1 cellular context compared by ENCODE assay signal in genomic region chr9:124511891-124512805, GRCh38.
A peak's percentile ranks its signal among the peaks of the same experiment; 100 is the strongest.
TF ChIP-seq lines count a peak whose summit lies in the region.

No MANE protein-coding gene starts in this region.

TF ChIP-seq in K562, 482 proteins besides CTCF, POLR2A, EP300 and RAD21 (continues in another document):
- TF ChIP-seq SMARCA5 (IDR thresholded peaks at IDR 0.05) = peak; percentile 61
- peak; percentile 36 for TF ChIP-seq ASH1L (IDR thresholded peaks at IDR 0.05; ENCODE audit: borderline replicate concordance, low read depth, partially characterized antibody)
- peak; percentile 59; the same call in 1 of the 2 replicates for TF ChIP-seq GATAD2A (IDR thresholded peaks at IDR 0.05)
- TF ChIP-seq ZBTB7A (IDR thresholded peaks at IDR 0.05; ENCODE audit: borderline replicate concordance, control insufficient read depth, low read depth, low read length) = peak; percentile 88; the same call in 1 of the 2 replicates
- TF ChIP-seq CBFA2T2 (conservative IDR thresholded peaks at IDR 0.05) = peak; percentile 67
- TF ChIP-seq ZFP36 (IDR thresholded peaks at IDR 0.05; ENCODE audit: low read depth, low read length, partially characterized antibody) = no peak
- TF ChIP-seq ZBTB1 (CRISPR knock-in tag; IDR thresholded peaks at IDR 0.05; ENCODE audit: borderline replicate concordance, low read depth) = 0 out of 2 replicates have a peak, but pooled peaks have one; percentile 14
- TF ChIP-seq PHB (CRISPR knock-in tag; IDR thresholded peaks at IDR 0.05) = no peak
- peak in 1 of 2 experiments; percentile 59; a peak in 1 of 4 replicates for TF ChIP-seq MLLT1 (IDR thresholded peaks at IDR 0.05)
- 0 out of 2 replicates have a peak, but pooled peaks have one; percentile 31 for TF ChIP-seq THRAP3 (IDR thresholded peaks at IDR 0.05; ENCODE audit: borderline replicate concordance)
- peak; percentile 44; the same call in 1 of the 2 replicates for TF ChIP-seq HBP1 (CRISPR knock-in tag; IDR thresholded peaks at IDR 0.05)
- peak; percentile 36 for TF ChIP-seq PRDM10 (IDR thresholded peaks at IDR 0.05; ENCODE audit: partially characterized antibody)
- TF ChIP-seq HOXB6 (CRISPR knock-in tag; IDR thresholded peaks at IDR 0.05; ENCODE audit: borderline replicate concordance) = no peak
- TF ChIP-seq CREM (IDR thresholded peaks at IDR 0.05; ENCODE audit: low read depth) = peak; percentile 22; the same call in 1 of the 2 replicates
- TF ChIP-seq POU5F1 (IDR thresholded peaks at IDR 0.05; ENCODE audit: borderline replicate concordance, low read depth, low read length, partially characterized antibody) = no peak
- TF ChIP-seq ZNF512 (tag; IDR thresholded peaks at IDR 0.05) = peak; percentile 45; the same call in 1 of the 2 replicates
- no peak for TF ChIP-seq E2F3 (CRISPR knock-in tag; IDR thresholded peaks at IDR 0.05)
- no peak for TF ChIP-seq ARHGAP35 (IDR thresholded peaks at IDR 0.05; ENCODE audit: partially characterized antibody)
- TF ChIP-seq SPI1 (IDR thresholded peaks at IDR 0.05; ENCODE audit: borderline replicate concordance, low read depth, low read length) = 0 out of 2 replicates have a peak, but pooled peaks have one; percentile 12
- no peak for TF ChIP-seq NEUROD1 (IDR thresholded peaks at IDR 0.05; ENCODE audit: borderline replicate concordance, low read depth, low read length, partially characterized antibody)
- TF ChIP-seq SRSF9 (IDR thresholded peaks at IDR 0.05; ENCODE audit: borderline replicate concordance, low read depth, low read length) = no peak
- TF ChIP-seq CBFB (CRISPR knock-in tag; IDR thresholded peaks at IDR 0.05) = no peak
- TF ChIP-seq, protein P1, sequence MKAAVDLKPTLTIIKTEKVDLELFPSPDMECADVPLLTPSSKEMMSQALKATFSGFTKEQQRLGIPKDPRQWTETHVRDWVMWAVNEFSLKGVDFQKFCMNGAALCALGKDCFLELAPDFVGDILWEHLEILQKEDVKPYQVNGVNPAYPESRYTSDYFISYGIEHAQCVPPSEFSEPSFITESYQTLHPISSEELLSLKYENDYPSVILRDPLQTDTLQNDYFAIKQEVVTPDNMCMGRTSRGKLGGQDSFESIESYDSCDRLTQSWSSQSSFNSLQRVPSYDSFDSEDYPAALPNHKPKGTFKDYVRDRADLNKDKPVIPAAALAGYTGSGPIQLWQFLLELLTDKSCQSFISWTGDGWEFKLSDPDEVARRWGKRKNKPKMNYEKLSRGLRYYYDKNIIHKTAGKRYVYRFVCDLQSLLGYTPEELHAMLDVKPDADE (conservative IDR thresholded peaks at IDR 0.05; ENCODE audit: control insufficient read depth, low read depth, low read length) = 0 out of 2 replicates have a peak, but pooled peaks have one; percentile 52
- TF ChIP-seq ZBTB26 (CRISPR knock-in tag; IDR thresholded peaks at IDR 0.05) = 0 out of 2 replicates have a peak, but pooled peaks have one; percentile 33
- TF ChIP-seq, protein P2, sequence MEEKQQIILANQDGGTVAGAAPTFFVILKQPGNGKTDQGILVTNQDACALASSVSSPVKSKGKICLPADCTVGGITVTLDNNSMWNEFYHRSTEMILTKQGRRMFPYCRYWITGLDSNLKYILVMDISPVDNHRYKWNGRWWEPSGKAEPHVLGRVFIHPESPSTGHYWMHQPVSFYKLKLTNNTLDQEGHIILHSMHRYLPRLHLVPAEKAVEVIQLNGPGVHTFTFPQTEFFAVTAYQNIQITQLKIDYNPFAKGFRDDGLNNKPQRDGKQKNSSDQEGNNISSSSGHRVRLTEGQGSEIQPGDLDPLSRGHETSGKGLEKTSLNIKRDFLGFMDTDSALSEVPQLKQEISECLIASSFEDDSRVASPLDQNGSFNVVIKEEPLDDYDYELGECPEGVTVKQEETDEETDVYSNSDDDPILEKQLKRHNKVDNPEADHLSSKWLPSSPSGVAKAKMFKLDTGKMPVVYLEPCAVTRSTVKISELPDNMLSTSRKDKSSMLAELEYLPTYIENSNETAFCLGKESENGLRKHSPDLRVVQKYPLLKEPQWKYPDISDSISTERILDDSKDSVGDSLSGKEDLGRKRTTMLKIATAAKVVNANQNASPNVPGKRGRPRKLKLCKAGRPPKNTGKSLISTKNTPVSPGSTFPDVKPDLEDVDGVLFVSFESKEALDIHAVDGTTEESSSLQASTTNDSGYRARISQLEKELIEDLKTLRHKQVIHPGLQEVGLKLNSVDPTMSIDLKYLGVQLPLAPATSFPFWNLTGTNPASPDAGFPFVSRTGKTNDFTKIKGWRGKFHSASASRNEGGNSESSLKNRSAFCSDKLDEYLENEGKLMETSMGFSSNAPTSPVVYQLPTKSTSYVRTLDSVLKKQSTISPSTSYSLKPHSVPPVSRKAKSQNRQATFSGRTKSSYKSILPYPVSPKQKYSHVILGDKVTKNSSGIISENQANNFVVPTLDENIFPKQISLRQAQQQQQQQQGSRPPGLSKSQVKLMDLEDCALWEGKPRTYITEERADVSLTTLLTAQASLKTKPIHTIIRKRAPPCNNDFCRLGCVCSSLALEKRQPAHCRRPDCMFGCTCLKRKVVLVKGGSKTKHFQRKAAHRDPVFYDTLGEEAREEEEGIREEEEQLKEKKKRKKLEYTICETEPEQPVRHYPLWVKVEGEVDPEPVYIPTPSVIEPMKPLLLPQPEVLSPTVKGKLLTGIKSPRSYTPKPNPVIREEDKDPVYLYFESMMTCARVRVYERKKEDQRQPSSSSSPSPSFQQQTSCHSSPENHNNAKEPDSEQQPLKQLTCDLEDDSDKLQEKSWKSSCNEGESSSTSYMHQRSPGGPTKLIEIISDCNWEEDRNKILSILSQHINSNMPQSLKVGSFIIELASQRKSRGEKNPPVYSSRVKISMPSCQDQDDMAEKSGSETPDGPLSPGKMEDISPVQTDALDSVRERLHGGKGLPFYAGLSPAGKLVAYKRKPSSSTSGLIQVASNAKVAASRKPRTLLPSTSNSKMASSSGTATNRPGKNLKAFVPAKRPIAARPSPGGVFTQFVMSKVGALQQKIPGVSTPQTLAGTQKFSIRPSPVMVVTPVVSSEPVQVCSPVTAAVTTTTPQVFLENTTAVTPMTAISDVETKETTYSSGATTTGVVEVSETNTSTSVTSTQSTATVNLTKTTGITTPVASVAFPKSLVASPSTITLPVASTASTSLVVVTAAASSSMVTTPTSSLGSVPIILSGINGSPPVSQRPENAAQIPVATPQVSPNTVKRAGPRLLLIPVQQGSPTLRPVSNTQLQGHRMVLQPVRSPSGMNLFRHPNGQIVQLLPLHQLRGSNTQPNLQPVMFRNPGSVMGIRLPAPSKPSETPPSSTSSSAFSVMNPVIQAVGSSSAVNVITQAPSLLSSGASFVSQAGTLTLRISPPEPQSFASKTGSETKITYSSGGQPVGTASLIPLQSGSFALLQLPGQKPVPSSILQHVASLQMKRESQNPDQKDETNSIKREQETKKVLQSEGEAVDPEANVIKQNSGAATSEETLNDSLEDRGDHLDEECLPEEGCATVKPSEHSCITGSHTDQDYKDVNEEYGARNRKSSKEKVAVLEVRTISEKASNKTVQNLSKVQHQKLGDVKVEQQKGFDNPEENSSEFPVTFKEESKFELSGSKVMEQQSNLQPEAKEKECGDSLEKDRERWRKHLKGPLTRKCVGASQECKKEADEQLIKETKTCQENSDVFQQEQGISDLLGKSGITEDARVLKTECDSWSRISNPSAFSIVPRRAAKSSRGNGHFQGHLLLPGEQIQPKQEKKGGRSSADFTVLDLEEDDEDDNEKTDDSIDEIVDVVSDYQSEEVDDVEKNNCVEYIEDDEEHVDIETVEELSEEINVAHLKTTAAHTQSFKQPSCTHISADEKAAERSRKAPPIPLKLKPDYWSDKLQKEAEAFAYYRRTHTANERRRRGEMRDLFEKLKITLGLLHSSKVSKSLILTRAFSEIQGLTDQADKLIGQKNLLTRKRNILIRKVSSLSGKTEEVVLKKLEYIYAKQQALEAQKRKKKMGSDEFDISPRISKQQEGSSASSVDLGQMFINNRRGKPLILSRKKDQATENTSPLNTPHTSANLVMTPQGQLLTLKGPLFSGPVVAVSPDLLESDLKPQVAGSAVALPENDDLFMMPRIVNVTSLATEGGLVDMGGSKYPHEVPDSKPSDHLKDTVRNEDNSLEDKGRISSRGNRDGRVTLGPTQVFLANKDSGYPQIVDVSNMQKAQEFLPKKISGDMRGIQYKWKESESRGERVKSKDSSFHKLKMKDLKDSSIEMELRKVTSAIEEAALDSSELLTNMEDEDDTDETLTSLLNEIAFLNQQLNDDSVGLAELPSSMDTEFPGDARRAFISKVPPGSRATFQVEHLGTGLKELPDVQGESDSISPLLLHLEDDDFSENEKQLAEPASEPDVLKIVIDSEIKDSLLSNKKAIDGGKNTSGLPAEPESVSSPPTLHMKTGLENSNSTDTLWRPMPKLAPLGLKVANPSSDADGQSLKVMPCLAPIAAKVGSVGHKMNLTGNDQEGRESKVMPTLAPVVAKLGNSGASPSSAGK (IDR thresholded peaks at IDR 0.05) = peak; percentile 91
- peak in 1 of 2 experiments; percentile 18; a peak in 1 of 4 replicates for TF ChIP-seq ARNT (IDR thresholded peaks at IDR 0.05)
- no peak for TF ChIP-seq CHD4 (IDR thresholded peaks at IDR 0.05; ENCODE audit: insufficient read depth, insufficient replicate concordance, low read depth, low read length, poor library complexity, severe bottlenecking)
